ENCODE assay signal across 10 cellular contexts in genomic region chr1:39899611-39900538, GRCh38. TPM values are rescaled to one million over a fixed set of nuclear protein-coding genes. Genes with fewer than 3 reads are reported as not detected.
A peak's percentile ranks its signal among the peaks of the same experiment; 100 is the strongest.
DNase-seq lines count a peak whose midpoint lies in the region; ATAC-seq and TF ChIP-seq lines count a peak whose summit lies in the region.
"Had no signal": no experiment of that assay in that cellular context is flagged by ENCODE, and none has a peak within 500 bp of the region (broad histone marks: within the 10 kb centered on the region; RNA-seq: fewer than 3 reads in every experiment).

No MANE protein-coding gene starts in this region.

- H3K4me3 ChIP-seq in right lobe of liver (peak overlapping the region in 2 of 3 donors; percentile 70 to 75), suprapubic skin (peak overlapping the region; percentile 82)

- H3K36me3 Mint-ChIP-seq in activated naive CD4-positive, alpha-beta T cell treated with anti-CD3 and anti-CD28 coated beads, Interleukin-2, amount 50 U/mL, for 24 hours: no peaks in the 10 kb centered on the region
- H3K36me3 Mint-ChIP-seq in activated naive CD8-positive, alpha-beta T cell treated with anti-CD3 and anti-CD28 coated beads, Interleukin-2, amount 10 ng/mL, durations not matched to agents 7 days and 5 days: no peaks in the 10 kb centered on the region

- H3K4me1 ChIP-seq in right lobe of liver: peaks cover 0 to 20% (median 7%) of the 10 kb centered on the region in 4 donors
- peaks cover 43% of the 10 kb centered on the region for H3K4me1 ChIP-seq in suprapubic skin
- H3K4me1 ChIP-seq: parathyroid adenoma had no signal

- no peaks in the 10 kb centered on the region for H3K4me1 Mint-ChIP-seq in activated naive CD4-positive, alpha-beta T cell treated with anti-CD3 and anti-CD28 coated beads, Interleukin-2, amount 50 U/mL, for 24 hours
- peaks cover 3% of the 10 kb centered on the region for H3K4me1 Mint-ChIP-seq in activated naive CD8-positive, alpha-beta T cell treated with anti-CD3 and anti-CD28 coated beads, Interleukin-2, amount 10 ng/mL, durations not matched to agents 7 days and 5 days

- peak overlapping the region in 2 of 3 donors; percentile 72 to 89 for H3K27ac ChIP-seq in right lobe of liver
- H3K27ac ChIP-seq in suprapubic skin: no peak overlapping the region
- H3K27ac ChIP-seq: parathyroid adenoma had no signal

- WGBS in right lobe of liver (ENCODE audit: insufficient coverage, low coverage, low lambda C conversion rate, missing lambda C conversion rate): 26% methylated on average over 8 of the region's 8 CpGs
- WGBS in suprapubic skin: 63% methylated on average over 8 of the region's 8 CpGs

- POLR2A ChIA-PET in activated naive CD8-positive, alpha-beta T cell treated with anti-CD3 and anti-CD28 coated beads, Interleukin-2, amount 10 ng/mL, durations not matched to agents 7 days and 5 days (lab: Charles Lee): no interaction called here

- no peak for DNase-seq in activated naive CD4-positive, alpha-beta T cell (lab: John Stamatoyannopoulos, UW)
- DNase-seq in activated naive CD8-positive, alpha-beta T cell treated with anti-CD3 and anti-CD28 coated beads, Interleukin-2, amount 10 ng/mL, durations not matched to agents 7 days and 5 days: no peak
- DNase-seq in right lobe of liver (no peak), suprapubic skin (ENCODE audit: low spot score in 2 of 2) (no peak), CD1c-positive myeloid dendritic cell (ENCODE audit: extremely low spot score) (no peak)
- DNase-seq in stimulated activated CD4-positive, alpha-beta T cell treated with anti-CD3 and anti-CD28 coated beads, Interleukin-1b, Interleukin-23, amount 100 ng/mL, for 48 hours: no peak

- intact Hi-C loops in right lobe of liver (cut with DNase I): loop anchor here (5.0 kb wide), 2 partner anchors 78 to 83 kb away; no protein-coding TSS in a partner anchor

- TF ChIP-seq CTCF in right lobe of liver (IDR thresholded peaks at IDR 0.05) (no peak), suprapubic skin (IDR thresholded peaks at IDR 0.05) (no peak)

- no peak for ATAC-seq in activated naive CD8-positive, alpha-beta T cell treated with anti-CD3 and anti-CD28 coated beads, Interleukin-2, amount 10 ng/mL, durations not matched to agents 7 days and 5 days (ENCODE audit: low read depth)
- ATAC-seq in right lobe of liver (no peak), HG02885 (IDR thresholded peaks at IDR 0.05; ENCODE audit: poor library complexity, unreplicated experiment) (no peak)

- H3K9me3 ChIP-seq in right lobe of liver: no peaks in the 10 kb centered on the region
- no peaks in the 10 kb centered on the region for H3K9me3 ChIP-seq in suprapubic skin
- H3K9me3 ChIP-seq: heart right ventricle had no signal

- peak overlapping the region; percentile 40 for H3K4me3 Mint-ChIP-seq in activated naive CD4-positive, alpha-beta T cell treated with anti-CD3 and anti-CD28 coated beads, Interleukin-2, amount 50 U/mL, for 24 hours
- peak overlapping the region; percentile 8 for H3K4me3 Mint-ChIP-seq in activated naive CD8-positive, alpha-beta T cell treated with anti-CD3 and anti-CD28 coated beads, Interleukin-2, amount 10 ng/mL, durations not matched to agents 7 days and 5 days

- TF ChIP-seq EP300 in suprapubic skin (IDR thresholded peaks at IDR 0.05): no peak

- no peak for TF ChIP-seq POLR2A in right lobe of liver (IDR thresholded peaks at IDR 0.05)
- no peak for TF ChIP-seq POLR2A in suprapubic skin (IDR thresholded peaks at IDR 0.05)

- no peak overlapping the region for H3K27ac Mint-ChIP-seq in activated naive CD4-positive, alpha-beta T cell treated with anti-CD3 and anti-CD28 coated beads, Interleukin-2, amount 50 U/mL, for 24 hours
- no peak overlapping the region for H3K27ac Mint-ChIP-seq in activated naive CD8-positive, alpha-beta T cell treated with anti-CD3 and anti-CD28 coated beads, Interleukin-2, amount 10 ng/mL, durations not matched to agents 7 days and 5 days

- H3K36me3 ChIP-seq in right lobe of liver (peaks cover 0 to 5% (median 3%) of the 10 kb centered on the region in 4 donors), suprapubic skin (no peaks in the 10 kb centered on the region)
- H3K36me3 ChIP-seq: heart right ventricle had no signal

- peaks cover 32% of the 10 kb centered on the region for H3K27me3 Mint-ChIP-seq in activated naive CD4-positive, alpha-beta T cell treated with anti-CD3 and anti-CD28 coated beads, Interleukin-2, amount 50 U/mL, for 24 hours
- H3K27me3 Mint-ChIP-seq in activated naive CD8-positive, alpha-beta T cell treated with anti-CD3 and anti-CD28 coated beads, Interleukin-2, amount 10 ng/mL, durations not matched to agents 7 days and 5 days: peaks cover 58% of the 10 kb centered on the region

- no peaks in the 10 kb centered on the region for H3K9me3 Mint-ChIP-seq in activated naive CD4-positive, alpha-beta T cell treated with anti-CD3 and anti-CD28 coated beads, Interleukin-2, amount 50 U/mL, for 24 hours
- no peaks in the 10 kb centered on the region for H3K9me3 Mint-ChIP-seq in activated naive CD8-positive, alpha-beta T cell treated with anti-CD3 and anti-CD28 coated beads, Interleukin-2, amount 10 ng/mL, durations not matched to agents 7 days and 5 days

- H3K27me3 ChIP-seq in right lobe of liver: no peaks in the 10 kb centered on the region
- H3K27me3 ChIP-seq in suprapubic skin: peaks cover 38% of the 10 kb centered on the region

RNA-seq across cellular contexts. Expression of gene MYCL, which starts 1.8 kb away (rescaled TPM):
- total RNA-seq in activated naive CD8-positive, alpha-beta T cell treated with anti-CD3 and anti-CD28 coated beads, Interleukin-2, amount 10 ng/mL, durations not matched to agents 7 days and 5 days: under 1 TPM in 1 of 2 experiments, not detected in 1; 0.34 TPM
- 10 to 100 TPM in 2 of 6 experiments, 1 to 10 TPM in 3, under 1 TPM in 1; 0.75 to 20.5 (median 6.1) TPM for total RNA-seq in right lobe of liver
- total RNA-seq in suprapubic skin: 100 to 1,000 TPM in 2 of 4 donors, 10 to 100 TPM in 2; 62.7 to 131 (median 95.1) TPM

RNA-seq across cellular contexts. Expression of gene TRIT1, which starts 16.6 kb away (rescaled TPM):
- total RNA-seq in activated naive CD8-positive, alpha-beta T cell treated with anti-CD3 and anti-CD28 coated beads, Interleukin-2, amount 10 ng/mL, durations not matched to agents 7 days and 5 days: 10 to 100 TPM; 18.2 to 23.6 TPM
- total RNA-seq in right lobe of liver (10 to 100 TPM in 1 of 6 experiments, 1 to 10 TPM in 5; 5.1 to 10.3 (median 7.0) TPM), suprapubic skin (10 to 100 TPM; 14.1 to 50.7 (median 31.2) TPM)

RNA-seq across cellular contexts. Expression of gene MFSD2A, which starts 55.1 kb away (rescaled TPM):
- 1 to 10 TPM; 1.9 to 2.7 TPM for total RNA-seq in activated naive CD8-positive, alpha-beta T cell treated with anti-CD3 and anti-CD28 coated beads, Interleukin-2, amount 10 ng/mL, durations not matched to agents 7 days and 5 days
- total RNA-seq in right lobe of liver (100 to 1,000 TPM in 3 of 6 experiments, 10 to 100 TPM in 3; 44.3 to 292 (median 113) TPM), suprapubic skin (100 to 1,000 TPM; 169 to 416 (median 303) TPM)

Comparison
In these comparisons a context has a peak if more than half of its experiments do, and no peak if none do; other contexts are left out.
1. RNA of gene MFSD2A, which starts 55.1 kb away (total RNA-seq): 169 to 416 TPM in suprapubic skin and 44.3 to 292 TPM in right lobe of liver; 1.9 to 2.7 TPM in activated naive CD8-positive, alpha-beta T cell treated with anti-CD3 and anti-CD28 coated beads, Interleukin-2, amount 10 ng/mL, durations not matched to agents 7 days and 5 days; every median in the first group is over 10 times any median in the second.